32 cellular contexts compared by ENCODE assay signal in the genomic region with DNA sequence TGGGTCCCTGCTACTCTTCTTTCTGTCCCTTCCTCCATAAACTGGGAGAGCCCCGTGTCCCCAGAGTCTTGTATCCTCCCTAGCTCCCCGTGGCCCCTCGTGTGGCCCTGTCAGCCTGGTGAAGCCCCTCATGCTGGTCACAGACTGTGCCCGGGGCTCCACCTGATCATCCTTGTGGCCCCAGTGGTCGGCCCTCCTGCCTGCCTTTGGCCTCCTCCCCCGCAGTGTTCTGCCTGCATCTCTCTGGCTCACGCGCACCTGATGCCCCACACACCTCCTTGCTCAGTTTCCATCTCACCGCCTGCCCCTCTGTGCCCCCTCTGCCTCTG. TPM values are rescaled to one million over a fixed set of nuclear protein-coding genes. Genes with fewer than 3 reads are reported as not detected.
"Had no signal": no experiment of that assay in that cellular context is flagged by ENCODE, and none has a peak within 500 bp of the region (broad histone marks: within the 10 kb centered on the region; RNA-seq: fewer than 3 reads in every experiment).

No MANE protein-coding gene starts in this region.

- H3K4me1 ChIP-seq: ascending aorta, SJCRH30 had no signal

- H3K9me3 ChIP-seq: ascending aorta, body of pancreas, Peyer's patch, SJCRH30, SK-N-SH had no signal

- H3K27ac ChIP-seq: ascending aorta, body of pancreas, KMS-11, Peyer's patch, RWPE1, SJCRH30 had no signal

- H3K27ac Mint-ChIP-seq: activated B cell treated with CpG ODN at 0.5 μM for 24 hours; activated CD4-positive, alpha-beta T cell treated with anti-CD3 and anti-CD28 coated beads, Interleukin-2, amount 10 ng/mL, durations not matched to agents 24 days and 14 days; activated naive CD4-positive, alpha-beta T cell treated with anti-CD3 and anti-CD28 coated beads, Interleukin-2, amount 10 ng/mL, durations not matched to agents 7 days and 5 days; activated naive CD8-positive, alpha-beta T cell treated with anti-CD3 and anti-CD28 coated beads for 36 hours; activated T-cell treated with anti-CD3 and anti-CD28 coated beads, Interleukin-2, amount 50 U/mL, for 72 hours; activated T-helper 2 cell treated with anti-CD3 and anti-CD28 coated beads, Interferon-gamma antibody, Interleukin-2, Interleukin-4, amounts not matched to agents 10 μg/mL and 5 μg/mL and 100 μg/mL, durations not matched to agents 14 hours and 24 hours and 36 hours; T-helper 17 cell had no signal

- H3K27me3 Mint-ChIP-seq: activated naive CD8-positive, alpha-beta T cell treated with anti-CD3 and anti-CD28 coated beads for 36 hours had no signal

- H3K9me3 Mint-ChIP-seq: activated naive CD4-positive, alpha-beta T cell treated with anti-CD3 and anti-CD28 coated beads, Interleukin-2, amount 10 ng/mL, durations not matched to agents 7 days and 5 days; activated naive CD8-positive, alpha-beta T cell treated with anti-CD3 and anti-CD28 coated beads for 36 hours; activated T-helper 2 cell treated with anti-CD3 and anti-CD28 coated beads, Interferon-gamma antibody, Interleukin-2, Interleukin-4, amounts not matched to agents 10 μg/mL and 5 μg/mL and 100 μg/mL, durations not matched to agents 14 hours and 24 hours and 36 hours had no signal

- H3K27me3 ChIP-seq: ascending aorta, body of pancreas, Peyer's patch, SJCRH30 had no signal

- H3K4me1 Mint-ChIP-seq: activated B cell treated with CpG ODN at 0.5 μM for 24 hours; activated CD4-positive, alpha-beta T cell treated with anti-CD3 and anti-CD28 coated beads, Interleukin-2, amount 10 ng/mL, durations not matched to agents 24 days and 14 days; activated naive CD4-positive, alpha-beta T cell treated with anti-CD3 and anti-CD28 coated beads, Interleukin-2, amount 10 ng/mL, durations not matched to agents 7 days and 5 days; activated naive CD8-positive, alpha-beta T cell treated with anti-CD3 and anti-CD28 coated beads for 36 hours had no signal

- ATAC-seq: activated T-cell treated with anti-CD3 and anti-CD28 coated beads, Interleukin-2, amount 50 U/mL, for 72 hours; body of pancreas; T-helper 17 cell had no signal

- H3K4me3 ChIP-seq: ascending aorta, body of pancreas, Peyer's patch, SJCRH30 had no signal

- DNase-seq: activated B cell treated with CpG ODN at 0.5 μM for 24 hours; activated CD4-positive, alpha-beta T cell treated with anti-CD3 and anti-CD28 coated beads for 1 hour; activated CD4-positive, alpha-beta T cell treated with anti-CD3 and anti-CD28 coated beads, Interleukin-2, amount 10 ng/mL, durations not matched to agents 24 days and 14 days; activated CD4-positive, alpha-beta T cell treated with anti-CD3 and anti-CD28 coated beads, Interleukin-2, amount 50 U/mL, for 48 hours; activated CD8-positive, alpha-beta memory T cell treated with anti-CD3 and anti-CD28 coated beads, Interleukin-2, amount 50 U/mL, for 4 hours; activated gamma-delta T cell treated with Interleukin-2 at 50 U/mL for 16 hours; activated naive CD4-positive, alpha-beta T cell treated with anti-CD3 and anti-CD28 coated beads, Interleukin-2, amount 10 ng/mL, durations not matched to agents 7 days and 5 days; activated naive CD8-positive, alpha-beta T cell treated with anti-CD3 and anti-CD28 coated beads for 36 hours; activated T-cell treated with anti-CD3 and anti-CD28 coated beads, Interleukin-2, amount 50 U/mL, for 72 hours; body of pancreas; central memory CD4-positive, alpha-beta T cell; NCI-H1092; NCI-H1417; NCI-H2029; NCI-H345; NCI-H510A; NCI-H526 treated with DMSO at 0.1 percent for 48 hours; Peyer's patch; Right ventricle myocardium superior; SJCRH30; SK-N-SH; SW 1271; T-helper 17 cell; T-helper 9 cell had no signal

- H3K36me3 Mint-ChIP-seq: activated naive CD4-positive, alpha-beta T cell treated with anti-CD3 and anti-CD28 coated beads, Interleukin-2, amount 10 ng/mL, durations not matched to agents 7 days and 5 days; activated naive CD8-positive, alpha-beta T cell treated with anti-CD3 and anti-CD28 coated beads for 36 hours had no signal

- H3K4me3 Mint-ChIP-seq: activated B cell treated with CpG ODN at 0.5 μM for 24 hours; activated CD4-positive, alpha-beta T cell treated with anti-CD3 and anti-CD28 coated beads, Interleukin-2, amount 10 ng/mL, durations not matched to agents 24 days and 14 days; activated naive CD4-positive, alpha-beta T cell treated with anti-CD3 and anti-CD28 coated beads, Interleukin-2, amount 10 ng/mL, durations not matched to agents 7 days and 5 days; activated naive CD8-positive, alpha-beta T cell treated with anti-CD3 and anti-CD28 coated beads for 36 hours; activated T-cell treated with anti-CD3 and anti-CD28 coated beads, Interleukin-2, amount 50 U/mL, for 72 hours; T-helper 17 cell had no signal

- H3K36me3 ChIP-seq: ascending aorta, Peyer's patch, SJCRH30 had no signal

RNA-seq across cellular contexts. Expression of a gene that starts 1.2 kb away (rescaled TPM):
- total RNA-seq: activated B cell treated with CpG ODN at 0.5 μM for 24 hours; activated CD4-positive, alpha-beta T cell treated with anti-CD3 and anti-CD28 coated beads, Interleukin-2, amount 10 ng/mL, durations not matched to agents 24 days and 14 days; activated CD8-positive, alpha-beta memory T cell treated with anti-CD3 and anti-CD28 coated beads for 36 hours; activated naive CD8-positive, alpha-beta T cell treated with anti-CD3 and anti-CD28 coated beads for 36 hours; activated T-cell treated with anti-CD3 and anti-CD28 coated beads, Interleukin-2, amount 50 U/mL, for 72 hours; activated T-helper 2 cell treated with anti-CD3 and anti-CD28 coated beads, Interferon-gamma antibody, Interleukin-2, Interleukin-4, amounts not matched to agents 10 μg/mL and 5 μg/mL and 100 μg/mL, durations not matched to agents 14 hours and 24 hours and 36 hours; ascending aorta; body of pancreas; bronchial epithelial cell; chondrocyte; MCF 10A; Peyer's patch; Right ventricle myocardium superior; SJCRH30; T-helper 17 cell had no signal
- polyA plus RNA-seq: SK-N-SH had no signal
